8 cellular contexts compared by ENCODE assay signal in genomic region chr19:28878862-28879566, GRCh38.
DNase-seq lines count a peak whose midpoint lies in the region; ATAC-seq, FAIRE-seq and TF ChIP-seq lines count a peak whose summit lies in the region.

No MANE protein-coding gene starts in this region.

- H3K27me3 ChIP-seq in BE2C, result no peaks in the 10 kb centered on the region

- no peaks in the 10 kb centered on the region; the same call in 1 of the 2 replicates for H3K9me3 ChIP-seq in BE2C

- H3K4me1 ChIP-seq in BE2C, result no peaks in the 10 kb centered on the region

- TF ChIP-seq CTCF in BE2C (IDR thresholded peaks at IDR 0.05; ENCODE audit: low read depth, low read length), result peak; percentile 62

- no peak for TF ChIP-seq POLR2A in H54 (IDR thresholded peaks at IDR 0.05; ENCODE audit: low read depth, low read length)

- peak; percentile 63 for DNase-seq in BE2C
- peak; percentile 56 for DNase-seq in H54 (ENCODE audit: insufficient read length, low spot score)
- peak; percentile 33 for DNase-seq in NCI-H510A treated with DMSO at 0.1 percent for 48 hours (lab: John Stamatoyannopoulos, UW)
- peak; percentile 8 to 38 for DNase-seq in activated CD4-positive, alpha-beta T cell treated with anti-CD3 and anti-CD28 coated beads, Interleukin-2, amount 50 U/mL, for 24 hours (ENCODE audit: low read depth in 1 of 2, low spot score in 1 of 2)
- DNase-seq in ecto neural progenitor cell (ENCODE audit: low spot score), result peak; percentile 73
- DNase-seq in medulla oblongata (ENCODE audit: extremely low spot score), result peak; percentile 86
- peak; percentile 39 to 53 for DNase-seq in stimulated activated CD8-positive, alpha-beta memory T cell treated with anti-CD3 and anti-CD28 coated beads, Interleukin-2, amount 100 ng/mL, for 48 hours (ENCODE audit: low read depth in 2 of 2)

- no peak overlapping the region for H3K4me3 ChIP-seq in BE2C (ENCODE audit: low read depth, low read length)

- no peak for FAIRE-seq in H54 (lab: Jason Lieb, UNC)

- H3K36me3 ChIP-seq in BE2C, result no peaks in the 10 kb centered on the region

- ATAC-seq in GM21515 (IDR thresholded peaks at IDR 0.05; ENCODE audit: unreplicated experiment), result no peak

Comparison
In these comparisons a context has a peak if more than half of its experiments do, and no peak if none do; other contexts are left out.
1. DNase-seq: peak in every context shown above with its lines; median percentile 86 in medulla oblongata; 73 in ecto neural progenitor cell; 63 in BE2C; 56 in H54; 46 in stimulated activated CD8-positive, alpha-beta memory T cell treated with anti-CD3 and anti-CD28 coated beads, Interleukin-2, amount 100 ng/mL, for 48 hours; 33 in NCI-H510A treated with DMSO at 0.1 percent for 48 hours; 23 in activated CD4-positive, alpha-beta T cell treated with anti-CD3 and anti-CD28 coated beads, Interleukin-2, amount 50 U/mL, for 24 hours.